8 cellular contexts compared by ENCODE assay signal in the genomic region with DNA sequence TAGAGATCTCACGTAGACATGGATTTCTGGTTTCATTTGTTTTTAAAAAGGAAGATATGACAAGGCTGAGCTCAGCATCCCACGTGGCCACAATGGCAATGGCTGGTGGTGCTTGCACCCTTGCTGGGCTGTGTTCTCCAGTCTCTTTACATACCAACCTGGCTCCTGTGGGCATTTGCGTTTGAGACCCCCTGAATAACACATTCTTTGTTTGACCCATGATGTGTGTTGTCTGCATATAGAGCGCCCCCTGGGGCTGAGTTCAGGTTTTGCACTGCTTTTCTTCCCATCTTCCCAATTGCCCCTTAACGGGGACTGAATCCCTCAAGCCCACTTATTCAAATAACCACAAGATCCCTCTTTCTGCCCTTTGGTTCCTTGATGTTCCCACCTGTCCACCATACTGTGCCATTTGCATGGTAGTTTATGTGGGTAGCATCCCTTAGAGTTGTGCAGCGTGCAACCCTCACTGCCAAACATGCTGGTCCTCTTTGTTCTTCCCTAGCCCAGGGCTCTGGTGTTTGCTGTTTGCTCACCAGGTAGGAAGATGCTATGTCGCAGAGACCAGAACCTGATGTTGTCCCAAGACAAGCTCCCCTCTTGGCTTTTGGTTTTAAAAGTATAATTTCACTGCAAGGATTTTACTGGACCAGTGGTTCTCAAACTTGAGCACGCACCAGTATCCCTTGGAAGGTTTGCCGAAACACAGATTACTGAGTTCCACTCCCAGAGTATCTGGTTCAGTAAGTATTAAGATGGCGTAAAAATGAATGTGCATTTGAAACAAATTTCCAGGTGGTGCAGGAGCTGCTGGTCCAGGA. TPM values are rescaled to one million over a fixed set of nuclear protein-coding genes. Genes with fewer than 3 reads are reported as not detected.
DNase-seq lines count a peak whose midpoint lies in the region; ATAC-seq, FAIRE-seq and TF ChIP-seq lines count a peak whose summit lies in the region.

No MANE protein-coding gene starts in this region.

- no peaks in the 10 kb centered on the region for H3K4me1 ChIP-seq in foreskin keratinocyte

- peak; percentile 36 for ATAC-seq in foreskin keratinocyte

- DNase-seq in D721Med (ENCODE audit: insufficient read length, low spot score) (no peak), foreskin keratinocyte (peak in 1 of 2 donors; percentile 6), mucosa of gallbladder (ENCODE audit: low spot score) (no peak), NCI-H510A (lab: John Stamatoyannopoulos, UW) (no peak), KG1 (lab: John Stamatoyannopoulos, UW) (no peak)
- peak; percentile 39 for DNase-seq in activated CD8-positive, alpha-beta memory T cell treated with anti-CD3 and anti-CD28 coated beads, Interleukin-2, amount 50 U/mL, for 4 hours
- peak; percentile 30 for DNase-seq in stimulated activated CD4-positive, alpha-beta T cell treated with anti-CD3 and anti-CD28 coated beads, Interleukin-4, amount 100 ng/mL, for 24 hours

- TF ChIP-seq CTCF in D721Med (IDR thresholded peaks at IDR 0.05; ENCODE audit: insufficient read depth, missing control alignments) (peak; percentile 65), LNCAP (IDR thresholded peaks at IDR 0.05) (peak; percentile 64), foreskin keratinocyte (conservative IDR thresholded peaks at IDR 0.05) (peak; percentile 76)

- H3K27me3 ChIP-seq in foreskin keratinocyte: peaks cover 2% of the 10 kb centered on the region

- H3K27ac ChIP-seq in foreskin keratinocyte: no peak overlapping the region

- no peak for FAIRE-seq in D721Med (lab: Jason Lieb, UNC)

RNA-seq across cellular contexts. Expression of a gene that starts 38.5 kb away (rescaled TPM):
- 0.48 and 0.60 TPM in 2 replicates for total RNA-seq in foreskin keratinocyte
- polyA plus RNA-seq in foreskin keratinocyte: 0.10 and 0.36 TPM in 2 replicates
- 32.0 TPM for total RNA-seq in mucosa of gallbladder

Comparison
In these comparisons a context has a peak if more than half of its experiments do, and no peak if none do; other contexts are left out.
1. DNase-seq: peak in activated CD8-positive, alpha-beta memory T cell treated with anti-CD3 and anti-CD28 coated beads, Interleukin-2, amount 50 U/mL, for 4 hours (single experiment) and stimulated activated CD4-positive, alpha-beta T cell treated with anti-CD3 and anti-CD28 coated beads, Interleukin-4, amount 100 ng/mL, for 24 hours (single experiment); none in D721Med (single experiment), mucosa of gallbladder (single experiment), NCI-H510A (single experiment) and KG1 (single experiment).
2. RNA of a gene that starts 38.5 kb away (total RNA-seq): 32.0 TPM in mucosa of gallbladder (single experiment); 0.48 to 0.60 TPM in foreskin keratinocyte; every median in the first group is over 10 times any median in the second.
3. Peak in every context shown above with its lines, with median percentiles within 50 percentile points of each other: CTCF ChIP-seq.